15 cellular contexts compared by ENCODE assay signal in genomic region chr3:117688583-117688982, GRCh38.
DNase-seq lines count a peak whose midpoint lies in the region; ATAC-seq and TF ChIP-seq lines count a peak whose summit lies in the region.
"Had no signal": no experiment of that assay in that cellular context is flagged by ENCODE, and none has a peak within 500 bp of the region (broad histone marks: within the 10 kb centered on the region; RNA-seq: fewer than 3 reads in every experiment).

No MANE protein-coding gene starts in this region.

- H3K27me3 ChIP-seq in IMR-90 (ENCODE audit: control insufficient read depth, insufficient read depth, low read length) (no peaks in the 10 kb centered on the region), osteoblast (ENCODE audit: insufficient read depth, low read length) (no peaks in the 10 kb centered on the region)
- H3K27me3 ChIP-seq: SJSA1 had no signal

- H3K79me1 ChIP-seq in IMR-90 (ENCODE audit: low read depth in 1 of 2, low read length in 2 of 2) = no peaks in the 10 kb centered on the region; a peak in 1 of 4 replicates

- no peak for TF ChIP-seq POLR2A in IMR-90 (IDR thresholded peaks at IDR 0.05; ENCODE audit: low read depth, low read length)

- no peak overlapping the region for H3K27ac Mint-ChIP-seq in T-cell

- no peaks in the 10 kb centered on the region for H3K9me3 Mint-ChIP-seq in T-cell

- H3K27ac ChIP-seq in IMR-90 (ENCODE audit: insufficient read depth, low read length) (no peak overlapping the region), osteoblast (ENCODE audit: low read depth, low read length) (no peak overlapping the region)
- H3K27ac ChIP-seq: SJSA1 had no signal

- no peak overlapping the region for H4K91ac ChIP-seq in IMR-90 (ENCODE audit: insufficient read depth, low read depth, low read length)

- no peak for DNase-seq in IMR-90
- DNase-seq in NCI-H2029 (lab: John Stamatoyannopoulos, UW) = peak; percentile 88
- DNase-seq in NCI-H69 (lab: John Stamatoyannopoulos, UW) = peak; percentile 40
- peak; percentile 47 for DNase-seq in osteoblast (ENCODE audit: insufficient read length, low spot score, missing footprints)
- no peak for DNase-seq in T-cell
- no peak for DNase-seq in iPS-NIHi11 (ENCODE audit: low spot score)
- DNase-seq: activated CD4-positive, alpha-beta T cell treated with anti-CD3 and anti-CD28 coated beads for 1 hour; activated naive CD4-positive, alpha-beta T cell treated with Interleukin-2 at 50 U/mL for 16 hours; aorta; foreskin fibroblast; NCI-H146; stimulated activated CD4-positive, alpha-beta T cell treated with anti-CD3 and anti-CD28 coated beads, Interleukin-4, amount 100 ng/mL, for 4 hours had no signal

- no peak overlapping the region for H3K14ac ChIP-seq in IMR-90 (replicated peaks; ENCODE audit: low read depth, low read length)

- H4K8ac ChIP-seq in IMR-90 (ENCODE audit: low read depth in 2 of 2, low read length in 2 of 2) = no peak overlapping the region

- H3K4me1 Mint-ChIP-seq in T-cell = no peaks in the 10 kb centered on the region

- H4K5ac ChIP-seq in IMR-90 (ENCODE audit: low read depth, low read length) = no peak overlapping the region

- H3K4me2 ChIP-seq in IMR-90 (ENCODE audit: low read depth, low read length) (no peak overlapping the region), osteoblast (ENCODE audit: insufficient read depth, low read length) (no peak overlapping the region)

- no peak overlapping the region for H2AK9ac ChIP-seq in IMR-90 (replicated peaks; ENCODE audit: low read depth, low read length, poor library complexity)

- no peak for TF ChIP-seq RAD21 in IMR-90 (IDR thresholded peaks at IDR 0.05; ENCODE audit: low read length)

- ATAC-seq in IMR-90 (ENCODE audit: low read depth) (no peak), GM19467 (IDR thresholded peaks at IDR 0.05; ENCODE audit: unreplicated experiment) (no peak), T-cell (replicated peaks in 1 of 4) (no peak), GM19351 (IDR thresholded peaks at IDR 0.05; ENCODE audit: unreplicated experiment) (no peak)

- intact Hi-C loops in IMR-90 (cut with micrococcal nuclease) = no loop called here

- H3K9me1 ChIP-seq in IMR-90 (ENCODE audit: insufficient read depth, low read length) = peaks cover 2% of the 10 kb centered on the region; the same call in 1 of the 2 replicates

- POLR2A ChIA-PET in IMR-90 (lab: Charles Lee; ENCODE audit: unreplicated experiment) = no interaction called here
- POLR2A ChIA-PET in T-cell (lab: Charles Lee) = no interaction called here

- WGBS in IMR-90 (ENCODE audit: extremely low coverage in 2 of 2, insufficient read length in 1 of 2), 2 experiments = no CpG with 5 or more reads among the region's 3 CpGs

- no peak overlapping the region for H3K56ac ChIP-seq in IMR-90 (ENCODE audit: extremely low read depth, insufficient read depth, low read length)

- CTCF ChIA-PET in IMR-90 (lab: Yijun Ruan, JAX) = no interaction called here
- CTCF ChIA-PET in T-cell (lab: Charles Lee) = no interaction called here

- H2BK5ac ChIP-seq in IMR-90 (ENCODE audit: low read depth, low read length, poor library complexity, severe bottlenecking) = no peak overlapping the region

- in situ Hi-C loops in IMR-90 (cut with MboI; ENCODE audit: low sequenced_read_pairs) = no loop called here

- no peak overlapping the region for H3K9ac ChIP-seq in IMR-90 (ENCODE audit: low read depth, low read length)

- no peaks in the 10 kb centered on the region for H3K27me3 Mint-ChIP-seq in T-cell

- no peak overlapping the region for H3K18ac ChIP-seq in IMR-90 (ENCODE audit: low read depth, low read length)

- H3K79me2 ChIP-seq in osteoblast (ENCODE audit: insufficient read depth, low read length) = no peaks in the 10 kb centered on the region

- H2BK20ac ChIP-seq in IMR-90 (ENCODE audit: low read depth, low read length) = no peak overlapping the region

- no peak overlapping the region for H2BK120ac ChIP-seq in IMR-90 (ENCODE audit: low read depth, low read length)

- no peak overlapping the region for H2AK5ac ChIP-seq in IMR-90 (ENCODE audit: low read depth, low read length)

- no peak overlapping the region for H3K4me3 ChIP-seq in IMR-90 (ENCODE audit: insufficient read depth, low read depth, low read length)
- H3K4me3 ChIP-seq in osteoblast (ENCODE audit: insufficient read depth, low read length) = no peak overlapping the region
- H3K4me3 ChIP-seq: SJSA1 had no signal

- H2AFZ ChIP-seq in IMR-90 (replicated peaks; ENCODE audit: low read length, poor library complexity) (no peak overlapping the region), osteoblast (ENCODE audit: low read length) (no peak overlapping the region)

- H3K4me1 ChIP-seq in IMR-90 (ENCODE audit: control insufficient read depth, insufficient read depth, low read length) (peaks cover 15% of the 10 kb centered on the region), osteoblast (ENCODE audit: insufficient read depth, low read length) (peaks cover 16% of the 10 kb centered on the region)
- H3K4me1 ChIP-seq: SJSA1 had no signal

- no peak overlapping the region for H3K23ac ChIP-seq in IMR-90 (ENCODE audit: low read depth, low read length)

- dilution Hi-C loops in IMR-90 (cut with HindIII; ENCODE audit: low sequenced_read_pairs, unreplicated experiment) = no loop called here

- H3K36me3 ChIP-seq in IMR-90 (ENCODE audit: control insufficient read depth, insufficient read depth, low read length) = 0 out of 2 replicates have a peak, but pooled peaks cover 1% of the 10 kb centered on the region
- no peaks in the 10 kb centered on the region for H3K36me3 ChIP-seq in osteoblast (ENCODE audit: insufficient read depth, low read length)
- H3K36me3 ChIP-seq: SJSA1 had no signal

- TF ChIP-seq CTCF in IMR-90 (conservative IDR thresholded peaks at IDR 0.05; ENCODE audit: low read depth, low read length) = no peak
- TF ChIP-seq CTCF in osteoblast (IDR thresholded peaks at IDR 0.05; ENCODE audit: extremely low read depth, low read depth, low read length) = no peak

- no peaks in the 10 kb centered on the region for H3K36me3 Mint-ChIP-seq in T-cell

- H3K4ac ChIP-seq in IMR-90 (ENCODE audit: low read depth, low read length) = no peak overlapping the region

- no peaks in the 10 kb centered on the region for H4K20me1 ChIP-seq in IMR-90 (ENCODE audit: insufficient read depth, low read length)
- no peaks in the 10 kb centered on the region for H4K20me1 ChIP-seq in osteoblast (ENCODE audit: insufficient read depth, low read length)

- no peak overlapping the region for H2BK15ac ChIP-seq in IMR-90 (ENCODE audit: low read depth, low read length)

- no peaks in the 10 kb centered on the region for H3K9me3 ChIP-seq in IMR-90 (ENCODE audit: control insufficient read depth, insufficient read depth, low read length)
- no peaks in the 10 kb centered on the region for H3K9me3 ChIP-seq in osteoblast (ENCODE audit: low read depth, low read length)
- H3K9me3 ChIP-seq: SJSA1 had no signal

- H3K4me3 Mint-ChIP-seq in T-cell = no peak overlapping the region

- BruUV-seq in IMR-90 (replicated peaks; lab: Mats Ljungman, UMichigan) = TSS peak; percentile 4

TF ChIP-seq in IMR-90, 13 proteins besides CTCF, POLR2A, EP300 and RAD21:
- TF ChIP-seq MAFK (IDR thresholded peaks at IDR 0.05; ENCODE audit: low read depth, low read length) (no peak), RCOR1 (IDR thresholded peaks at IDR 0.05; ENCODE audit: insufficient replicate concordance, low read length) (no peak), FOS (IDR thresholded peaks at IDR 0.05; ENCODE audit: low read depth, low read length) (no peak), CEBPB (IDR thresholded peaks at IDR 0.05; ENCODE audit: low read depth, low read length) (no peak), SMC3 (IDR thresholded peaks at IDR 0.05; ENCODE audit: low read depth, low read length) (no peak), MAZ (IDR thresholded peaks at IDR 0.05; ENCODE audit: borderline replicate concordance, low read depth, low read length) (no peak), MXI1 (IDR thresholded peaks at IDR 0.05; ENCODE audit: borderline replicate concordance, low read depth, low read length) (no peak), CHD1 (IDR thresholded peaks at IDR 0.05; ENCODE audit: low read depth, low read length) (no peak), NFE2L2 (IDR thresholded peaks at IDR 0.05; ENCODE audit: low read depth, low read length) (no peak), RFX5 (IDR thresholded peaks at IDR 0.05; ENCODE audit: low read depth, low read length) (no peak), BHLHE40 (IDR thresholded peaks at IDR 0.05; ENCODE audit: low read depth, low read length) (no peak)
- TF ChIP-seq, protein P1, sequence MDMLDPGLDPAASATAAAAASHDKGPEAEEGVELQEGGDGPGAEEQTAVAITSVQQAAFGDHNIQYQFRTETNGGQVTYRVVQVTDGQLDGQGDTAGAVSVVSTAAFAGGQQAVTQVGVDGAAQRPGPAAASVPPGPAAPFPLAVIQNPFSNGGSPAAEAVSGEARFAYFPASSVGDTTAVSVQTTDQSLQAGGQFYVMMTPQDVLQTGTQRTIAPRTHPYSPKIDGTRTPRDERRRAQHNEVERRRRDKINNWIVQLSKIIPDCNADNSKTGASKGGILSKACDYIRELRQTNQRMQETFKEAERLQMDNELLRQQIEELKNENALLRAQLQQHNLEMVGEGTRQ (IDR thresholded peaks at IDR 0.05; ENCODE audit: low read depth, low read length) = no peak
- TF ChIP-seq, protein P2, sequence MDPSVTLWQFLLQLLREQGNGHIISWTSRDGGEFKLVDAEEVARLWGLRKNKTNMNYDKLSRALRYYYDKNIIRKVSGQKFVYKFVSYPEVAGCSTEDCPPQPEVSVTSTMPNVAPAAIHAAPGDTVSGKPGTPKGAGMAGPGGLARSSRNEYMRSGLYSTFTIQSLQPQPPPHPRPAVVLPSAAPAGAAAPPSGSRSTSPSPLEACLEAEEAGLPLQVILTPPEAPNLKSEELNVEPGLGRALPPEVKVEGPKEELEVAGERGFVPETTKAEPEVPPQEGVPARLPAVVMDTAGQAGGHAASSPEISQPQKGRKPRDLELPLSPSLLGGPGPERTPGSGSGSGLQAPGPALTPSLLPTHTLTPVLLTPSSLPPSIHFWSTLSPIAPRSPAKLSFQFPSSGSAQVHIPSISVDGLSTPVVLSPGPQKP (IDR thresholded peaks at IDR 0.05; ENCODE audit: borderline replicate concordance, low read depth, low read length) = no peak

Comparison
In these comparisons a context has a peak if more than half of its experiments do, and no peak if none do; other contexts are left out.
1. DNase-seq: peak in NCI-H2029 (single experiment), NCI-H69 (single experiment) and osteoblast (single experiment); none in IMR-90 (single experiment), T-cell (0 of 34) and iPS-NIHi11 (single experiment).